Comparison of ENCODE assay signal across 20 cellular contexts in the genomic region with DNA sequence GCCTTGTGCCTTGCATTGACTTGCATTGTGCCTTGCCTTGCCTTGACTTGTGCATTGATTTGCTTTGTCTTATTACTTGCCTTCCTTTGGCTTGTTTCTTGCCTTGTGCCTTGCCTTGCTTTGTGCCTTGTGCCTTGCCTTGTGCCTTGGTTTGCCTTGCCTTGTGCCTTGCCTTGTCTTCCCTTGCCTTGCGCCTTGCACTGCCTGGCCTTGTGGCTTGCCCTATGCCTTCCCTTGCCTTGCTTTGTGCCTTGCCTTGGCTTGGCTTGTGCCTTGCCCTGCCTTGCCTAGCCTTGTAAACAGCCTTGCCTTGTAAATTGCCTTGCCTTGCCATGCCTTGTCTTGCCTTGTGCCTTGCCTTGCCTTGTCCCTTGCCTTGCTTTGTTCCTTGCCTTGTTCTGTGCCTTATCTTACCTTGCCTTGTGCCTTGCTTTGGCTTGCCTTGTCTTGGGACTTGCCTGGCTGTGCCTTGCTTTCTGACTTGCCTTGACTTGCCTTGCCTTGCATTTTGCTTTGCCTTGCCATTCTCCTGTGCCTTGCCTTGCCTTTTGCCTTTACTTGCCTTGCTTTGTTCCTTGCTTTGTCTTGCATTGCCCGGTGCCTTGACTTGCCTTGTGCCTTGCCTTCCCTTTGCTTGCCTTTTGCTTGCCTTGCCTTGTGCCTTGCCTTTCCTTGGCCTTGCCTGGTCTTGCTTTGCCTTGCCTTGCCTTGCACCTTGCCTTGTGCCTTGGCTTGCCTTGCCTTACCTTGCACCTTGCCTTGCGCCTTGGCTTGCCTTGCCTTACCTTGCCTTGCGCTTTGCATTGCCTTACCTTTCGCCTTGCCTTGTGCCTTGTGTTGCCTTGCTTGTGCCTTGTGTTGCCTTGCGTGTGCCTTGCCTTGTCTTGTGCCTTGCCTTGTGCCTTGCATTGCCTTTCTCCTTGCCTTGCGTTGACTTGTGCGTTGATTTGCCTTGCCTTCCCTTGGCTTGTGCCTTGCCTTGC.
"Had no signal": no experiment of that assay in that cellular context is flagged by ENCODE, and none has a peak within 500 bp of the region (broad histone marks: within the 10 kb centered on the region; RNA-seq: fewer than 3 reads in every experiment).

No MANE protein-coding gene starts in this region.

- H3K36me3 ChIP-seq: adrenal gland had no signal

- H3K36me3 Mint-ChIP-seq: activated naive CD8-positive, alpha-beta T cell treated with anti-CD3 and anti-CD28 coated beads, Interleukin-2, amount 10 ng/mL, durations not matched to agents 7 days and 5 days had no signal

- H3K4me3 Mint-ChIP-seq: activated CD4-positive, alpha-beta T cell treated with anti-CD3 and anti-CD28 coated beads for 36 hours; activated CD8-positive, alpha-beta T cell treated with anti-CD3 and anti-CD28 coated beads, Interleukin-2, amount 10 ng/mL, durations not matched to agents 7 days and 5 days; activated naive CD8-positive, alpha-beta T cell treated with anti-CD3 and anti-CD28 coated beads, Interleukin-2, amount 10 ng/mL, durations not matched to agents 7 days and 5 days had no signal

- H3K4me1 Mint-ChIP-seq: activated naive CD8-positive, alpha-beta T cell treated with anti-CD3 and anti-CD28 coated beads, Interleukin-2, amount 10 ng/mL, durations not matched to agents 7 days and 5 days had no signal

- H3K9ac ChIP-seq: KMS-11 had no signal

- H3K4me3 ChIP-seq: adrenal gland had no signal

- H3K4me2 ChIP-seq: KMS-11 had no signal

- H3K27me3 Mint-ChIP-seq: activated CD4-positive, alpha-beta T cell treated with anti-CD3 and anti-CD28 coated beads for 36 hours; activated naive CD8-positive, alpha-beta T cell treated with anti-CD3 and anti-CD28 coated beads, Interleukin-2, amount 10 ng/mL, durations not matched to agents 7 days and 5 days had no signal

- H3K27ac ChIP-seq: adrenal gland, KMS-11, VCaP had no signal

- H3K9me3 ChIP-seq: adrenal gland had no signal

- ATAC-seq: activated CD4-positive, alpha-beta T cell treated with anti-CD3 and anti-CD28 coated beads for 36 hours; activated CD8-positive, alpha-beta T cell treated with anti-CD3 and anti-CD28 coated beads, Interleukin-2, amount 10 ng/mL, durations not matched to agents 7 days and 5 days had no signal

- H3K4me1 ChIP-seq: adrenal gland had no signal

- H3K27me3 ChIP-seq: adrenal gland had no signal

- DNase-seq: activated CD4-positive, alpha-beta T cell treated with anti-CD3 and anti-CD28 coated beads for 36 hours; activated CD8-positive, alpha-beta memory T cell treated with anti-CD3 and anti-CD28 coated beads, Interleukin-2, amount 50 U/mL, for 48 hours; activated CD8-positive, alpha-beta T cell treated with anti-CD3 and anti-CD28 coated beads, Interleukin-2, amount 10 ng/mL, durations not matched to agents 7 days and 5 days; activated naive CD4-positive, alpha-beta T cell treated with anti-CD3 and anti-CD28 coated beads, Interleukin-2, amount 50 U/mL, for 16 hours; activated naive CD8-positive, alpha-beta T cell treated with anti-CD3 and anti-CD28 coated beads, Interleukin-2, amount 10 ng/mL, durations not matched to agents 7 days and 5 days; activated T-cell treated with anti-CD3 and anti-CD28 coated beads, Interleukin-2, amount 50 U/mL, for 1 hour; adrenal gland; NCI-H1092; NCI-H1417 treated with DMSO at 0.1 percent for 48 hours; NCI-H1694; NCI-H2029; NCI-H2107; NCI-H345; NCI-H510A; NCI-H526 treated with DMSO at 0.1 percent for 48 hours; NCI-H82; SIG-M5; T-helper 2 cell had no signal

- H3K27ac Mint-ChIP-seq: activated CD4-positive, alpha-beta T cell treated with anti-CD3 and anti-CD28 coated beads for 36 hours; activated CD8-positive, alpha-beta T cell treated with anti-CD3 and anti-CD28 coated beads, Interleukin-2, amount 10 ng/mL, durations not matched to agents 7 days and 5 days; activated naive CD8-positive, alpha-beta T cell treated with anti-CD3 and anti-CD28 coated beads, Interleukin-2, amount 10 ng/mL, durations not matched to agents 7 days and 5 days had no signal
